In the genomic region with DNA sequence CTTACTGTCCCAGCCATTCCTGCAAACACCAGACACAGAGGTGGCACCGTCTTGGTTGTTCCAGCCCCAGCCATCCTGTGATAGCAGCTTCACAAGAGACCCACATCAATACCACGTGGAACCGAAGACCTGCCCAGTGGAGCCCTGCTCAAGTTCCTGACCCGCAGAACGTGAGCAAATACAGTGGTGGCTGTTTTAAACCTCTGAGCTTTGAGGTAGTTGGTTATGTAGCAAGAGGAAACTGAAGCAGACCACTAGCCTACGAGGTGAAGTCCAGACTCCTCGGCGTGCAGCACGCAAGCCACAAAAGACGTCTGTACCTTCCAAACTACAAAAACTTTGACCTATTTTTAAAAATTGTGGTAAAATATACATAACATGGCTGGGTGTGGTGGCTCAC, we compare ENCODE assay signal across 14 cellular contexts.
DNase-seq lines count a peak whose midpoint lies in the region; ATAC-seq and TF ChIP-seq lines count a peak whose summit lies in the region.
"Had no signal": no experiment of that assay in that cellular context is flagged by ENCODE, and none has a peak within 500 bp of the region (broad histone marks: within the 10 kb centered on the region; RNA-seq: fewer than 3 reads in every experiment).

No MANE protein-coding gene starts in this region.

- peak; percentile 45 for DNase-seq in GF-D8 (lab: John Stamatoyannopoulos, UW)
- DNase-seq in NB4 (ENCODE audit: low read depth) = peak; percentile 94
- DNase-seq in naive thymus-derived CD8-positive, alpha-beta T cell = peak in 5 of 10 donors; percentile 34 to 77 (median 66)
- no peak for DNase-seq in midbrain (lab: John Stamatoyannopoulos, UW)
- DNase-seq in NCI-H1694 treated with DMSO at 0.1 percent for 48 hours (lab: John Stamatoyannopoulos, UW) = no peak
- DNase-seq in putamen (ENCODE audit: low spot score) = no peak
- DNase-seq: NCI-H2029; stimulated activated CD4-positive, alpha-beta T cell treated with anti-CD3 and anti-CD28 coated beads, Interleukin-2, amount 100 ng/mL, for 24 hours had no signal

- H3K27ac Mint-ChIP-seq in activated T-helper 17 cell treated with anti-CD3 and anti-CD28 coated beads, Interleukin-2, amount 50 U/mL, for 72 hours = no peak overlapping the region
- H3K27ac Mint-ChIP-seq in naive thymus-derived CD8-positive, alpha-beta T cell = peak overlapping the region in 6 of 10 donors; percentile 56 to 93 (median 90)
- H3K27ac Mint-ChIP-seq: mesothelial cell of epicardium had no signal

- TF ChIP-seq CTCF in NB4 (IDR thresholded peaks at IDR 0.05; ENCODE audit: low read depth, low read length) = no peak

- peak; percentile 87 for ATAC-seq in activated T-helper 17 cell treated with anti-CD3 and anti-CD28 coated beads, Interleukin-2, amount 50 U/mL, for 72 hours (replicated peaks)
- ATAC-seq in naive thymus-derived CD8-positive, alpha-beta T cell = peak; percentile 39 to 93
- ATAC-seq in HG02571 (IDR thresholded peaks at IDR 0.05; ENCODE audit: unreplicated experiment) = no peak

- no peaks in the 10 kb centered on the region for H3K36me3 Mint-ChIP-seq in activated T-helper 17 cell treated with anti-CD3 and anti-CD28 coated beads, Interleukin-2, amount 50 U/mL, for 72 hours (ENCODE audit: low read depth)
- no peaks in the 10 kb centered on the region for H3K36me3 Mint-ChIP-seq in naive thymus-derived CD8-positive, alpha-beta T cell
- H3K36me3 Mint-ChIP-seq: mesothelial cell of epicardium had no signal

- no peak for TF ChIP-seq POLR2A in NB4 (IDR thresholded peaks at IDR 0.05; ENCODE audit: extremely low read depth, insufficient read length)

- H3K9me3 Mint-ChIP-seq in activated T-helper 17 cell treated with anti-CD3 and anti-CD28 coated beads, Interleukin-2, amount 50 U/mL, for 72 hours = no peaks in the 10 kb centered on the region
- H3K9me3 Mint-ChIP-seq in naive thymus-derived CD8-positive, alpha-beta T cell = no peaks in the 10 kb centered on the region
- H3K9me3 Mint-ChIP-seq: mesothelial cell of epicardium had no signal

- H3K4me3 Mint-ChIP-seq in activated T-helper 17 cell treated with anti-CD3 and anti-CD28 coated beads, Interleukin-2, amount 50 U/mL, for 72 hours = no peak overlapping the region
- peak overlapping the region in 6 of 10 donors; percentile 41 to 66 (median 53) for H3K4me3 Mint-ChIP-seq in naive thymus-derived CD8-positive, alpha-beta T cell
- H3K4me3 Mint-ChIP-seq: mesothelial cell of epicardium had no signal

- no peaks in the 10 kb centered on the region for H3K4me1 Mint-ChIP-seq in activated T-helper 17 cell treated with anti-CD3 and anti-CD28 coated beads, Interleukin-2, amount 50 U/mL, for 72 hours
- peaks cover 4 to 50% (median 31%) of the 10 kb centered on the region in 4 donors for H3K4me1 Mint-ChIP-seq in naive thymus-derived CD8-positive, alpha-beta T cell

- POLR2A ChIA-PET in naive thymus-derived CD8-positive, alpha-beta T cell (lab: Charles Lee) = interaction anchor here (0.7 to 1.2 kb wide), 3 partner anchors 96 to 241 kb away, joined by 3 to 5 read pairs (median 3); partner anchors contain the start of genes HPCAL1 and ODC1

- peak overlapping the region; percentile 67 for H3K4me3 ChIP-seq in NB4 (ENCODE audit: low read depth, low read length)
- H3K4me3 ChIP-seq: cardiac muscle cell, esophagus muscularis mucosa, prostate gland had no signal

- peaks cover 20% of the 10 kb centered on the region for H3K27me3 Mint-ChIP-seq in activated T-helper 17 cell treated with anti-CD3 and anti-CD28 coated beads, Interleukin-2, amount 50 U/mL, for 72 hours
- peaks cover 10 to 37% (median 18%) of the 10 kb centered on the region in 5 donors for H3K27me3 Mint-ChIP-seq in naive thymus-derived CD8-positive, alpha-beta T cell

Comparison
In these comparisons a context has a peak if more than half of its experiments do, and no peak if none do; other contexts are left out.
1. DNase-seq: peak in GF-D8 (single experiment) and NB4 (single experiment); none in midbrain (single experiment), NCI-H1694 treated with DMSO at 0.1 percent for 48 hours (single experiment) and putamen (single experiment).